Comparison of ENCODE assay signal across 23 cellular contexts in the genomic region with DNA sequence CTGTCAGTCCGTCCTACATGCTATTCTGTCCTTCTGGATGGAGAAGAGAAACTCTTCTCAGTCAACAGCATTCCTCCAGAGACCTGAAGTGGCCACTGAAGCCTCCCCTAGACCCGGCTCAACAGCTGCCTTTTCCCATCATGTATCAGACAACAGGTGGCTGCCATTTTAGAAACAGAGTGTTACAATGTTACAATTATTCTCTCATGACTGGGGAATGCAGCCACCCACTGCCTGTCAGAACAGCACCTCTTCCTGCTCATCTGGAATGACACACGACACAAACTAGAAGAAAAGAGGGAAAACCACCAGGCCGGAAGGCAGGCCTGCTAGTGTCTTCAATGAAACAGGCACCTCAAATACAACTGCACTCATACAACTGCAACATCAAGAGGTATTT.
A peak's percentile ranks its signal among the peaks of the same experiment; 100 is the strongest.
DNase-seq lines count a peak whose midpoint lies in the region; ATAC-seq and TF ChIP-seq lines count a peak whose summit lies in the region.
"Had no signal": no experiment of that assay in that cellular context is flagged by ENCODE, and none has a peak within 500 bp of the region (broad histone marks: within the 10 kb centered on the region; RNA-seq: fewer than 3 reads in every experiment).

No MANE protein-coding gene starts in this region.

- no peak for TF ChIP-seq POLR2A in sigmoid colon (IDR thresholded peaks at IDR 0.05)

- H3K36me3 ChIP-seq in left ventricle myocardium inferior (no peaks in the 10 kb centered on the region), heart right ventricle (no peaks in the 10 kb centered on the region), sigmoid colon (no peaks in the 10 kb centered on the region)
- H3K36me3 ChIP-seq: HAP-1 had no signal

- intact Hi-C loops in left ventricle myocardium inferior (cut with micrococcal nuclease) (no loop called here), heart right ventricle (cut with DNase I) (no loop called here), head of caudate nucleus (cut with DNase I) (no loop called here), sigmoid colon (cut with DNase I) (no loop called here)

- H3K27me3 ChIP-seq in left ventricle myocardium inferior (ENCODE audit: low read depth) (peaks cover 10% of the 10 kb centered on the region), heart right ventricle (peaks cover 0 to 10% (median 0%) of the 10 kb centered on the region in 7 donors), sigmoid colon (no peaks in the 10 kb centered on the region)

- H3K9me3 ChIP-seq in left ventricle myocardium inferior (replicated peaks): no peaks in the 10 kb centered on the region
- H3K9me3 ChIP-seq in heart right ventricle: no peaks in the 10 kb centered on the region
- H3K9me3 ChIP-seq in sigmoid colon: no peaks in the 10 kb centered on the region
- H3K9me3 ChIP-seq: HAP-1 had no signal

- WGBS in heart right ventricle, 2 donors: 76 to 79% methylated on average over 4 of the region's 4 CpGs
- 86 to 90% methylated on average over 4 of the region's 4 CpGs for WGBS in sigmoid colon, 2 donors

- H3K27ac ChIP-seq in left ventricle myocardium inferior (replicated peaks): peak overlapping the region; percentile 73
- H3K27ac ChIP-seq in heart right ventricle: no peak overlapping the region
- H3K27ac ChIP-seq in sigmoid colon: no peak overlapping the region
- H3K27ac ChIP-seq: GM23248, HL-60 had no signal

- H3K4me1 ChIP-seq in left ventricle myocardium inferior (peaks cover 20% of the 10 kb centered on the region), heart right ventricle (peaks cover 0 to 13% (median 6%) of the 10 kb centered on the region in 9 donors), sigmoid colon (no peaks in the 10 kb centered on the region)
- H3K4me1 ChIP-seq: HAP-1 had no signal

- DNase-seq in left ventricle myocardium inferior: no peak
- DNase-seq in heart right ventricle: no peak
- peak in 26 of 42 donors; percentile 24 to 86 (median 60) for DNase-seq in head of caudate nucleus
- DNase-seq in sigmoid colon: peak; percentile 11
- no peak for DNase-seq in NK-92 (lab: John Stamatoyannopoulos, UW; ENCODE audit: unreplicated experiment)
- DNase-seq in effector CD4-positive, alpha-beta T cell: no peak
- no peak for DNase-seq in activated CD4-positive, alpha-beta T cell treated with anti-CD3 and anti-CD28 coated beads, Interleukin-2, amount 50 U/mL, for 4 hours
- DNase-seq: AML-193; C1 segment of cervical spinal cord; CD8-positive, alpha-beta T cell; DND-41; GM23248; MM.1S; NCI-H1048; NCI-H1417 treated with DMSO at 0.1 percent for 48 hours; NCI-H187; NCI-H2107; NK-92 treated with Interleukin-12 subunit alpha and Interleukin-12 subunit beta, amount 100 ng/mL, for 24 hours had no signal

- TF ChIP-seq CTCF in left ventricle myocardium inferior (IDR thresholded peaks at IDR 0.05; ENCODE audit: borderline replicate concordance) (no peak), heart right ventricle (IDR thresholded peaks at IDR 0.05) (no peak), sigmoid colon (IDR thresholded peaks at IDR 0.05) (no peak)

- no peak for ATAC-seq in heart right ventricle
- ATAC-seq: CD8-positive, alpha-beta T cell; GM12878; HepG2; K562 had no signal

- H3K4me3 ChIP-seq in left ventricle myocardium inferior: no peak overlapping the region
- H3K4me3 ChIP-seq in heart right ventricle: no peak overlapping the region
- H3K4me3 ChIP-seq in sigmoid colon: no peak overlapping the region
- H3K4me3 ChIP-seq: GM12878, GM23248, HAP-1, K562 had no signal

- TF ChIP-seq EP300 in sigmoid colon (IDR thresholded peaks at IDR 0.05): no peak

Comparison
In these comparisons a context has a peak if more than half of its experiments do, and no peak if none do; other contexts are left out.
1. DNase-seq: peak in head of caudate nucleus (26 of 42) and sigmoid colon (single experiment); none in left ventricle myocardium inferior (single experiment), heart right ventricle (0 of 2), NK-92 (single experiment), effector CD4-positive, alpha-beta T cell (single experiment) and activated CD4-positive, alpha-beta T cell treated with anti-CD3 and anti-CD28 coated beads, Interleukin-2, amount 50 U/mL, for 4 hours (0 of 2).